Comparison of ENCODE assay signal across 8 cellular contexts in genomic region chr1:21931171-21932093, GRCh38. TPM values are rescaled to one million over a fixed set of nuclear protein-coding genes. Genes with fewer than 3 reads are reported as not detected.
DNase-seq lines count a peak whose midpoint lies in the region; ATAC-seq and TF ChIP-seq lines count a peak whose summit lies in the region.

No MANE protein-coding gene starts in this region.

- no peaks in the 10 kb centered on the region for H3K9me3 ChIP-seq in ascending aorta
- no peaks in the 10 kb centered on the region for H3K9me3 ChIP-seq in skeletal muscle satellite cell (replicated peaks; ENCODE audit: low read length)
- no peaks in the 10 kb centered on the region for H3K9me3 ChIP-seq in T-helper 17 cell (ENCODE audit: control insufficient read depth, low read length, poor library complexity, severe bottlenecking)

- DNase-seq in GM23338 (ENCODE audit: low spot score) (no peak), ascending aorta (ENCODE audit: low spot score in 2 of 2) (peak; percentile 57 to 96), left ventricle myocardium superior (peak; percentile 84), SKM-1 treated with dmso at 0.1 percent for 144 hours (lab: John Stamatoyannopoulos, UW; ENCODE audit: unreplicated experiment) (no peak), T-helper 17 cell (no peak)
- no peak for DNase-seq in activated T-cell treated with anti-CD3 and anti-CD28 coated beads, Interleukin-2, amount 50 U/mL, for 1 hour

- H3K27ac Mint-ChIP-seq in GM23338: peak overlapping the region; percentile 91
- H3K27ac Mint-ChIP-seq in T-helper 17 cell: no peak overlapping the region

- H3K27me3 ChIP-seq in GM23338 (ENCODE audit: insufficient read depth): no peaks in the 10 kb centered on the region
- H3K27me3 ChIP-seq in ascending aorta: no peaks in the 10 kb centered on the region
- H3K27me3 ChIP-seq in skeletal muscle satellite cell (ENCODE audit: control insufficient read depth, insufficient read depth, low read length): no peaks in the 10 kb centered on the region

- H3K4me1 ChIP-seq in GM23338 (ENCODE audit: insufficient read depth) (peaks cover 25% of the 10 kb centered on the region), ascending aorta (peaks cover 45 to 69% of the 10 kb centered on the region in 2 donors), skeletal muscle satellite cell (ENCODE audit: control insufficient read depth, insufficient read depth, low read length) (peaks cover 81% of the 10 kb centered on the region)

- peak overlapping the region; percentile 87 for H3K9ac ChIP-seq in skeletal muscle satellite cell (ENCODE audit: low read depth, low read length)

- H3K4me1 Mint-ChIP-seq in GM23338: peaks cover 44% of the 10 kb centered on the region
- peaks cover 6% of the 10 kb centered on the region for H3K4me1 Mint-ChIP-seq in T-helper 17 cell

- H3K27ac ChIP-seq in GM23338 (ENCODE audit: low read depth) (peak overlapping the region; percentile 92; the same call in 1 of the 2 replicates), ascending aorta (peak overlapping the region; percentile 96 to 98)

- no peaks in the 10 kb centered on the region for H3K36me3 ChIP-seq in GM23338 (ENCODE audit: insufficient read depth)
- peaks cover 0 to 4% of the 10 kb centered on the region in 2 donors for H3K36me3 ChIP-seq in ascending aorta
- H3K36me3 ChIP-seq in skeletal muscle satellite cell (ENCODE audit: insufficient read depth, low read length): peaks cover 13% of the 10 kb centered on the region

- TF ChIP-seq CTCF in GM23338 (conservative IDR thresholded peaks at IDR 0.05; ENCODE audit: low read depth in 2 of 2) (no peak), ascending aorta (IDR thresholded peaks at IDR 0.05) (no peak)

- ATAC-seq in GM23338 (no peak; the same call in 2 of the 3 replicates), left ventricle myocardium superior (peak; percentile 47), esophagus mucosa (no peak), T-helper 17 cell (no peak)

- H4K20me1 ChIP-seq in GM23338 (replicated peaks; ENCODE audit: insufficient read depth): peaks cover 4% of the 10 kb centered on the region

- H3K36me3 Mint-ChIP-seq in GM23338 (ENCODE audit: low read depth) (peaks cover 2% of the 10 kb centered on the region; the same call in 2 of the 3 replicates), T-helper 17 cell (ENCODE audit: low read depth) (peaks cover 4% of the 10 kb centered on the region)

- H3K4me2 ChIP-seq in GM23338 (no peak overlapping the region), skeletal muscle satellite cell (ENCODE audit: low read length) (peak overlapping the region; percentile 87)

- no peaks in the 10 kb centered on the region for H3K9me3 Mint-ChIP-seq in GM23338

- no peaks in the 10 kb centered on the region for H3K9me2 ChIP-seq in GM23338 (ENCODE audit: insufficient read depth)

- H3K79me2 ChIP-seq in GM23338 (replicated peaks; ENCODE audit: insufficient read depth): peaks cover 61% of the 10 kb centered on the region

- intact Hi-C loops in ascending aorta (cut with DNase I) (loop anchor here (10.0 kb wide), 1 partner anchor 597 kb away; no protein-coding TSS in a partner anchor), left ventricle myocardium superior (cut with micrococcal nuclease) (no loop called here)

- H3K27me3 Mint-ChIP-seq in GM23338 (ENCODE audit: insufficient read depth, low read depth, poor library complexity) (peaks cover 23% of the 10 kb centered on the region), T-helper 17 cell (peaks cover 15% of the 10 kb centered on the region)

- no peak overlapping the region for H2AFZ ChIP-seq in GM23338

- H3K4me3 ChIP-seq in GM23338: no peak overlapping the region
- peak overlapping the region in 1 of 2 donors; percentile 75 for H3K4me3 ChIP-seq in ascending aorta
- peak overlapping the region; percentile 49 for H3K4me3 ChIP-seq in skeletal muscle satellite cell (ENCODE audit: low read length)

- H3F3A ChIP-seq in GM23338 (replicated peaks; ENCODE audit: low read depth): no peaks in the 10 kb centered on the region

- H3K4me3 Mint-ChIP-seq in GM23338 (no peak overlapping the region), T-helper 17 cell (no peak overlapping the region)

TF ChIP-seq in GM23338, 12 proteins besides CTCF, POLR2A, EP300 and RAD21:
- TF ChIP-seq REST (IDR thresholded peaks at IDR 0.05; ENCODE audit: unreplicated experiment): no peak
- no peak for TF ChIP-seq NANOG (IDR thresholded peaks at IDR 0.05; ENCODE audit: borderline replicate concordance)
- no peak for TF ChIP-seq EZH2phosphoT487 (IDR thresholded peaks at IDR 0.05; ENCODE audit: unreplicated experiment)
- TF ChIP-seq STAT1 (IDR thresholded peaks at IDR 0.05; ENCODE audit: unreplicated experiment): no peak

RNA-seq across cellular contexts. Expression of gene HSPG2, which starts 5.7 kb away (rescaled TPM):
- 47.8 and 70.8 TPM in 2 replicates for total RNA-seq in GM23338 (2014; rRNA removed; shearing (Covaris generic))
- 13.3 and 14.9 TPM in 2 replicates for polyA plus RNA-seq in GM23338 (2016; fragmentation: Nextera tagmentation; extraction: Ambion mirVana)
- 1,294 TPM for total RNA-seq in ascending aorta
- 269 TPM for total RNA-seq in left ventricle myocardium superior
- 149 and 214 TPM in 2 replicates for total RNA-seq in skeletal muscle satellite cell (2012; rRNA removed)
- total RNA-seq in esophagus mucosa: 91.0 TPM
- total RNA-seq in T-helper 17 cell: 1 to 10 TPM; 1.2 to 1.6 TPM

RNA-seq across cellular contexts. Expression of gene CELA3B, which starts 45.4 kb away (rescaled TPM):
- total RNA-seq in GM23338 (2014; rRNA removed; shearing (Covaris generic)): not detected in 2 replicates
- polyA plus RNA-seq in GM23338 (2016; fragmentation: Nextera tagmentation; extraction: Ambion mirVana): not detected in 2 replicates
- total RNA-seq in ascending aorta (not detected), left ventricle myocardium superior (not detected), esophagus mucosa (not detected), T-helper 17 cell (not detected)
- total RNA-seq in skeletal muscle satellite cell (2012; rRNA removed): not detected in 2 replicates

Comparison
In these comparisons a context has a peak if more than half of its experiments do, and no peak if none do; other contexts are left out.
1. DNase-seq: peak in ascending aorta (2 of 2) and left ventricle myocardium superior (single experiment); none in GM23338 (single experiment), activated T-cell treated with anti-CD3 and anti-CD28 coated beads, Interleukin-2, amount 50 U/mL, for 1 hour (single experiment), SKM-1 treated with dmso at 0.1 percent for 144 hours (single experiment) and T-helper 17 cell (0 of 3).
2. RNA of gene HSPG2, which starts 5.7 kb away (total RNA-seq): 1,294 TPM in ascending aorta (single experiment), 269 TPM in left ventricle myocardium superior (single experiment), 91.0 TPM in esophagus mucosa (single experiment) and 47.8 to 70.8 TPM in GM23338; 1.2 to 1.6 TPM in T-helper 17 cell; every median in the first group is over 10 times any median in the second.